Comparison of ENCODE assay signal across 1 cellular context in the genomic region with DNA sequence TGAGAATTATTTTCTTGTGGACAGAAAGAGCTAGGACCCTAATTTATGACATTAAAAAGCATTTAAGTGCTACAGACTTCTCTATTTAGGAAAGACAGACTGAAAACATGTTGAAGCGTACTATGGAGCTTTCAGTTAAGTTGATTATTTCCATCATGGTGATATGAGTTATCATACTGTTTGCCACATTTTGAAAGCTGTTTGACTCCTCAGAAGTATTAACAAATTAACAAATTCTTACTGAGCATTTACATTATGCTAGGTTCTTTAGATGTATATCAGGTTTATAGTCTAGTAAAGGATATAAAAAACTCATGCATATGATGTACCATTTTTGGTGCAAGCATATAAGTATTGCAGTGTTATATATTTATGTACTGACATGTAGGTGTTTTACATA.
TF ChIP-seq lines count a peak whose summit lies in the region.

No MANE protein-coding gene starts in this region.

TF ChIP-seq in GM23338, 12 proteins besides CTCF, POLR2A, EP300 and RAD21 (continued from another document):
- TF ChIP-seq, protein P1, sequence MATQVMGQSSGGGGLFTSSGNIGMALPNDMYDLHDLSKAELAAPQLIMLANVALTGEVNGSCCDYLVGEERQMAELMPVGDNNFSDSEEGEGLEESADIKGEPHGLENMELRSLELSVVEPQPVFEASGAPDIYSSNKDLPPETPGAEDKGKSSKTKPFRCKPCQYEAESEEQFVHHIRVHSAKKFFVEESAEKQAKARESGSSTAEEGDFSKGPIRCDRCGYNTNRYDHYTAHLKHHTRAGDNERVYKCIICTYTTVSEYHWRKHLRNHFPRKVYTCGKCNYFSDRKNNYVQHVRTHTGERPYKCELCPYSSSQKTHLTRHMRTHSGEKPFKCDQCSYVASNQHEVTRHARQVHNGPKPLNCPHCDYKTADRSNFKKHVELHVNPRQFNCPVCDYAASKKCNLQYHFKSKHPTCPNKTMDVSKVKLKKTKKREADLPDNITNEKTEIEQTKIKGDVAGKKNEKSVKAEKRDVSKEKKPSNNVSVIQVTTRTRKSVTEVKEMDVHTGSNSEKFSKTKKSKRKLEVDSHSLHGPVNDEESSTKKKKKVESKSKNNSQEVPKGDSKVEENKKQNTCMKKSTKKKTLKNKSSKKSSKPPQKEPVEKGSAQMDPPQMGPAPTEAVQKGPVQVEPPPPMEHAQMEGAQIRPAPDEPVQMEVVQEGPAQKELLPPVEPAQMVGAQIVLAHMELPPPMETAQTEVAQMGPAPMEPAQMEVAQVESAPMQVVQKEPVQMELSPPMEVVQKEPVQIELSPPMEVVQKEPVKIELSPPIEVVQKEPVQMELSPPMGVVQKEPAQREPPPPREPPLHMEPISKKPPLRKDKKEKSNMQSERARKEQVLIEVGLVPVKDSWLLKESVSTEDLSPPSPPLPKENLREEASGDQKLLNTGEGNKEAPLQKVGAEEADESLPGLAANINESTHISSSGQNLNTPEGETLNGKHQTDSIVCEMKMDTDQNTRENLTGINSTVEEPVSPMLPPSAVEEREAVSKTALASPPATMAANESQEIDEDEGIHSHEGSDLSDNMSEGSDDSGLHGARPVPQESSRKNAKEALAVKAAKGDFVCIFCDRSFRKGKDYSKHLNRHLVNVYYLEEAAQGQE (IDR thresholded peaks at IDR 0.05; ENCODE audit: unreplicated experiment): no peak
- TF ChIP-seq JUNB (IDR thresholded peaks at IDR 0.05; ENCODE audit: unreplicated experiment) (no peak), POLR2AphosphoS5 (IDR thresholded peaks at IDR 0.05; ENCODE audit: low read depth) (no peak), NANOG (IDR thresholded peaks at IDR 0.05; ENCODE audit: borderline replicate concordance) (no peak)
- TF ChIP-seq, protein P2, sequence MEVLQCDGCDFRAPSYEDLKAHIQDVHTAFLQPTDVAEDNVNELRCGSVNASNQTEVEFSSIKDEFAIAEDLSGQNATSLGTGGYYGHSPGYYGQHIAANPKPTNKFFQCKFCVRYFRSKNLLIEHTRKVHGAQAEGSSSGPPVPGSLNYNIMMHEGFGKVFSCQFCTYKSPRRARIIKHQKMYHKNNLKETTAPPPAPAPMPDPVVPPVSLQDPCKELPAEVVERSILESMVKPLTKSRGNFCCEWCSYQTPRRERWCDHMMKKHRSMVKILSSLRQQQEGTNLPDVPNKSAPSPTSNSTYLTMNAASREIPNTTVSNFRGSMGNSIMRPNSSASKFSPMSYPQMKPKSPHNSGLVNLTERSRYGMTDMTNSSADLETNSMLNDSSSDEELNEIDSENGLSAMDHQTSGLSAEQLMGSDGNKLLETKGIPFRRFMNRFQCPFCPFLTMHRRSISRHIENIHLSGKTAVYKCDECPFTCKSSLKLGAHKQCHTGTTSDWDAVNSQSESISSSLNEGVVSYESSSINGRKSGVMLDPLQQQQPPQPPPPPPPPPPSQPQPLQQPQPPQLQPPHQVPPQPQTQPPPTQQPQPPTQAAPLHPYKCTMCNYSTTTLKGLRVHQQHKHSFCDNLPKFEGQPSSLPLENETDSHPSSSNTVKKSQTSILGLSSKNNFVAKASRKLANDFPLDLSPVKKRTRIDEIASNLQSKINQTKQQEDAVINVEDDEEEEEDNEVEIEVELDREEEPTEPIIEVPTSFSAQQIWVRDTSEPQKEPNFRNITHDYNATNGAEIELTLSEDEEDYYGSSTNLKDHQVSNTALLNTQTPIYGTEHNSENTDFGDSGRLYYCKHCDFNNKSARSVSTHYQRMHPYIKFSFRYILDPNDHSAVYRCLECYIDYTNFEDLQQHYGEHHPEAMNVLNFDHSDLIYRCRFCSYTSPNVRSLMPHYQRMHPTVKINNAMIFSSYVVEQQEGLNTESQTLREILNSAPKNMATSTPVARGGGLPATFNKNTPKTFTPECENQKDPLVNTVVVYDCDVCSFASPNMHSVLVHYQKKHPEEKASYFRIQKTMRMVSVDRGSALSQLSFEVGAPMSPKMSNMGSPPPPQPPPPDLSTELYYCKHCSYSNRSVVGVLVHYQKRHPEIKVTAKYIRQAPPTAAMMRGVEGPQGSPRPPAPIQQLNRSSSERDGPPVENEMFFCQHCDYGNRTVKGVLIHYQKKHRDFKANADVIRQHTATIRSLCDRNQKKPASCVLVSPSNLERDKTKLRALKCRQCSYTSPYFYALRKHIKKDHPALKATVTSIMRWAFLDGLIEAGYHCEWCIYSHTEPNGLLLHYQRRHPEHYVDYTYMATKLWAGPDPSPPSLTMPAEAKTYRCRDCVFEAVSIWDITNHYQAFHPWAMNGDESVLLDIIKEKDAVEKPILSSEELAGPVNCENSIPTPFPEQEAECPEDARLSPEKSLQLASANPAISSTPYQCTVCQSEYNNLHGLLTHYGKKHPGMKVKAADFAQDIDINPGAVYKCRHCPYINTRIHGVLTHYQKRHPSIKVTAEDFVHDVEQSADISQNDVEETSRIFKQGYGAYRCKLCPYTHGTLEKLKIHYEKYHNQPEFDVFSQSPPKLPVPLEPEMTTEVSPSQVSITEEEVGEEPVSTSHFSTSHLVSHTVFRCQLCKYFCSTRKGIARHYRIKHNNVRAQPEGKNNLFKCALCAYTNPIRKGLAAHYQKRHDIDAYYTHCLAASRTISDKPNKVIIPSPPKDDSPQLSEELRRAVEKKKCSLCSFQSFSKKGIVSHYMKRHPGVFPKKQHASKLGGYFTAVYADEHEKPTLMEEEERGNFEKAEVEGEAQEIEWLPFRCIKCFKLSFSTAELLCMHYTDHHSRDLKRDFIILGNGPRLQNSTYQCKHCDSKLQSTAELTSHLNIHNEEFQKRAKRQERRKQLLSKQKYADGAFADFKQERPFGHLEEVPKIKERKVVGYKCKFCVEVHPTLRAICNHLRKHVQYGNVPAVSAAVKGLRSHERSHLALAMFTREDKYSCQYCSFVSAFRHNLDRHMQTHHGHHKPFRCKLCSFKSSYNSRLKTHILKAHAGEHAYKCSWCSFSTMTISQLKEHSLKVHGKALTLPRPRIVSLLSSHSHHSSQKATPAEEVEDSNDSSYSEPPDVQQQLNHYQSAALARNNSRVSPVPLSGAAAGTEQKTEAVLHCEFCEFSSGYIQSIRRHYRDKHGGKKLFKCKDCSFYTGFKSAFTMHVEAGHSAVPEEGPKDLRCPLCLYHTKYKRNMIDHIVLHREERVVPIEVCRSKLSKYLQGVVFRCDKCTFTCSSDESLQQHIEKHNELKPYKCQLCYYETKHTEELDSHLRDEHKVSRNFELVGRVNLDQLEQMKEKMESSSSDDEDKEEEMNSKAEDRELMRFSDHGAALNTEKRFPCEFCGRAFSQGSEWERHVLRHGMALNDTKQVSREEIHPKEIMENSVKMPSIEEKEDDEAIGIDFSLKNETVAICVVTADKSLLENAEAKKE (CRISPR knock-in tag; IDR thresholded peaks at IDR 0.05): no peak
